Comparison of ENCODE assay signal across 8 cellular contexts in genomic region chr11:69010964-69011623, GRCh38. TPM values are rescaled to one million over a fixed set of nuclear protein-coding genes. Genes with fewer than 3 reads are reported as not detected.
DNase-seq lines count a peak whose midpoint lies in the region; ATAC-seq and TF ChIP-seq lines count a peak whose summit lies in the region.

No MANE protein-coding gene starts in this region.

- intact Hi-C loops in mammary epithelial cell (cut with micrococcal nuclease) = no loop called here

- H3K9me3 ChIP-seq in OCI-LY3 (ENCODE audit: insufficient read depth, low read length) (no peaks in the 10 kb centered on the region), mammary epithelial cell (replicated peaks; ENCODE audit: insufficient read depth, low read length) (no peaks in the 10 kb centered on the region)

- dilution Hi-C loops in mammary epithelial cell (cut with HindIII; ENCODE audit: low sequenced_read_pairs) = no loop called here

- H3K36me3 ChIP-seq in OCI-LY3 (replicated peaks; ENCODE audit: low read depth, low read length) = no peaks in the 10 kb centered on the region
- no peaks in the 10 kb centered on the region for H3K36me3 ChIP-seq in mammary epithelial cell (ENCODE audit: insufficient read depth, low read length)

- in situ Hi-C loops in mammary epithelial cell (cut with MboI; ENCODE audit: low sequenced_read_pairs in 2 of 2) = no loop called here

- H3K4me1 ChIP-seq in OCI-LY3 (ENCODE audit: low read length) = no peaks in the 10 kb centered on the region
- peaks cover 32% of the 10 kb centered on the region for H3K4me1 ChIP-seq in mammary epithelial cell (ENCODE audit: insufficient read depth, low read length)

- H3K27me3 ChIP-seq in OCI-LY3 (ENCODE audit: low read depth, low read length) = peaks cover 17% of the 10 kb centered on the region
- peaks cover 6% of the 10 kb centered on the region for H3K27me3 ChIP-seq in mammary epithelial cell (ENCODE audit: insufficient read depth, low read length)

- H4K20me1 ChIP-seq in OCI-LY3 (ENCODE audit: insufficient read depth, low read length) (no peaks in the 10 kb centered on the region), mammary epithelial cell (ENCODE audit: insufficient read depth, low read length) (no peaks in the 10 kb centered on the region)

- no peak for ATAC-seq in GM19035 (IDR thresholded peaks at IDR 0.05; ENCODE audit: unreplicated experiment)

- H3K4me3 ChIP-seq in OCI-LY3 (ENCODE audit: low read length) (peak overlapping the region; percentile 20; the same call in 1 of the 2 replicates), mammary epithelial cell (replicated peaks in 1 of 3; ENCODE audit: insufficient read depth in 1 of 3, low read depth in 2 of 3, low read length in 3 of 3) (no peak overlapping the region)

- H2AFZ ChIP-seq in OCI-LY3 (ENCODE audit: low read depth, low read length) (no peak overlapping the region), mammary epithelial cell (ENCODE audit: low read depth, low read length) (peak overlapping the region; percentile 72)

- WGBS in mammary epithelial cell (ENCODE audit: low coverage, missing lambda C conversion rate) = 57% methylated on average over 9 of the region's 43 CpGs

- CTCF ChIA-PET in mammary epithelial cell (lab: Charles Lee; ENCODE audit: low non-redundant PET) = no interaction called here

- H3K4me2 ChIP-seq in OCI-LY3 (ENCODE audit: low read length) (peak overlapping the region; percentile 35; the same call in 1 of the 2 replicates), mammary epithelial cell (ENCODE audit: insufficient read depth, low read depth, low read length) (peak overlapping the region; percentile 58)

- BruUV-seq in mammary epithelial cell (replicated peaks; lab: Mats Ljungman, UMichigan) = no TSS peak

- H3K27ac ChIP-seq in OCI-LY3 (ENCODE audit: low read length) (no peak overlapping the region), mammary epithelial cell (ENCODE audit: insufficient read depth, low read depth, low read length) (peak overlapping the region; percentile 26)

- DNase-seq in GM04504 (ENCODE audit: low read depth) (peak; percentile 60), mammary epithelial cell (peak; percentile 56), islet precursor cell (peak; percentile 81), NCI-H2171 (lab: John Stamatoyannopoulos, UW) (no peak), NAMALWA (ENCODE audit: low spot score) (no peak)
- peak; percentile 9 to 15 (median 10) for DNase-seq in stimulated activated CD4-positive, alpha-beta T cell treated with anti-CD3 and anti-CD28 coated beads, Interleukin-12 subunit alpha, Interleukin-12 subunit beta, amount 100 ng/mL, for 48 hours (ENCODE audit: low read depth in 2 of 3, low spot score in 1 of 3)

- no peak overlapping the region for H3K9ac ChIP-seq in OCI-LY3 (ENCODE audit: low read length)
- no peak overlapping the region for H3K9ac ChIP-seq in mammary epithelial cell (ENCODE audit: insufficient read depth, low read length)

- no peak for TF ChIP-seq CTCF in OCI-LY3 (IDR thresholded peaks at IDR 0.05; ENCODE audit: low read depth, low read length)
- no peak for TF ChIP-seq CTCF in mammary epithelial cell (conservative IDR thresholded peaks at IDR 0.05 in 1 of 2, IDR thresholded peaks at IDR 0.05 in 1 of 2; ENCODE audit: extremely low read depth in 1 of 2, insufficient read depth in 1 of 2, low read depth in 1 of 2, low read length in 2 of 2)

- H3K79me2 ChIP-seq in OCI-LY3 (ENCODE audit: low read length) = no peaks in the 10 kb centered on the region
- H3K79me2 ChIP-seq in mammary epithelial cell (ENCODE audit: insufficient read depth, low read length) = no peaks in the 10 kb centered on the region

RNA-seq across cellular contexts. Expression of gene MRGPRF, which starts 2.0 kb away (rescaled TPM):
- total RNA-seq in mammary epithelial cell = under 1 TPM in 1 of 2 donors, not detected in 1; 0.33 TPM
- 0.08 TPM for polyA plus RNA-seq in mammary epithelial cell
- polyA minus RNA-seq in mammary epithelial cell = 2.3 TPM

RNA-seq across cellular contexts. Expression of gene MRGPRD, which starts 30.3 kb away (rescaled TPM):
- not detected for total RNA-seq in mammary epithelial cell
- polyA plus RNA-seq in mammary epithelial cell = not detected
- polyA minus RNA-seq in mammary epithelial cell = not detected

RNA-seq across cellular contexts. Expression of gene TPCN2, which starts 37.6 kb away (rescaled TPM):
- total RNA-seq in mammary epithelial cell = 10 to 100 TPM; 12.7 to 16.1 TPM
- 10.7 TPM for polyA plus RNA-seq in mammary epithelial cell
- 12.0 TPM for polyA minus RNA-seq in mammary epithelial cell

Comparison
In these comparisons a context has a peak if more than half of its experiments do, and no peak if none do; other contexts are left out.
1. DNase-seq: peak in GM04504 (single experiment), mammary epithelial cell (single experiment), islet precursor cell (single experiment) and stimulated activated CD4-positive, alpha-beta T cell treated with anti-CD3 and anti-CD28 coated beads, Interleukin-12 subunit alpha, Interleukin-12 subunit beta, amount 100 ng/mL, for 48 hours (3 of 3); none in NCI-H2171 (single experiment) and NAMALWA (single experiment).